Comparison of ENCODE assay signal across 30 cellular contexts in genomic region chr11:125200441-125200840, GRCh38. TPM values are rescaled to one million over a fixed set of nuclear protein-coding genes. Genes with fewer than 3 reads are reported as not detected.
"Had no signal": no experiment of that assay in that cellular context is flagged by ENCODE, and none has a peak within 500 bp of the region (broad histone marks: within the 10 kb centered on the region; RNA-seq: fewer than 3 reads in every experiment).

No MANE protein-coding gene starts in this region.

- H3K4me3 ChIP-seq: dorsolateral prefrontal cortex, esophagus muscularis mucosa, heart right ventricle, left lung, psoas muscle, skin epidermis, thoracic aorta, transverse colon, vagina had no signal

- ATAC-seq: foreskin keratinocyte; heart right ventricle; left cardiac atrium; left lung; naive thymus-derived CD4-positive, alpha-beta T cell; stimulated activated naive B cell treated with anti-CD40 and anti-IgM and Interleukin-4, amounts not matched to agents 10 μg/mL and 1 μg/mL and 100 μg/mL, for 72 hours had no signal

- H3K27ac Mint-ChIP-seq: naive thymus-derived CD4-positive, alpha-beta T cell; stimulated activated naive B cell treated with anti-CD40 and anti-IgM and Interleukin-4, amounts not matched to agents 10 μg/mL and 1 μg/mL and 100 μg/mL, for 72 hours; stimulated activated naive CD8-positive, alpha-beta T cell treated with anti-CD3 and anti-CD28 coated beads, Interleukin-15, Interleukin-2, amounts not matched to agents 100 ng/mL and 50 ng/mL, for 24 hours had no signal

- H3K36me3 Mint-ChIP-seq: naive thymus-derived CD4-positive, alpha-beta T cell; stimulated activated naive B cell treated with anti-CD40 and anti-IgM and Interleukin-4, amounts not matched to agents 10 μg/mL and 1 μg/mL and 100 μg/mL, for 72 hours had no signal

- H3K36me3 ChIP-seq: esophagus muscularis mucosa, heart right ventricle, left lung, neutrophil, thoracic aorta, transverse colon, vagina had no signal

- H3K4me3 Mint-ChIP-seq: endodermal cell; naive thymus-derived CD4-positive, alpha-beta T cell; stimulated activated naive B cell treated with anti-CD40 and anti-IgM and Interleukin-4, amounts not matched to agents 10 μg/mL and 1 μg/mL and 100 μg/mL, for 72 hours; stimulated activated naive CD8-positive, alpha-beta T cell treated with anti-CD3 and anti-CD28 coated beads, Interleukin-15, Interleukin-2, amounts not matched to agents 100 ng/mL and 50 ng/mL, for 24 hours had no signal

- H3K9me3 ChIP-seq: esophagus muscularis mucosa, heart right ventricle, left lung, neutrophil, psoas muscle, thoracic aorta, transverse colon, vagina had no signal

- H3K9me3 Mint-ChIP-seq: endodermal cell; stimulated activated naive B cell treated with anti-CD40 and anti-IgM and Interleukin-4, amounts not matched to agents 10 μg/mL and 1 μg/mL and 100 μg/mL, for 72 hours; stimulated activated naive CD8-positive, alpha-beta T cell treated with anti-CD3 and anti-CD28 coated beads, Interleukin-15, Interleukin-2, amounts not matched to agents 100 ng/mL and 50 ng/mL, for 24 hours had no signal

- H3K4me1 Mint-ChIP-seq: naive thymus-derived CD4-positive, alpha-beta T cell; stimulated activated naive B cell treated with anti-CD40 and anti-IgM and Interleukin-4, amounts not matched to agents 10 μg/mL and 1 μg/mL and 100 μg/mL, for 72 hours had no signal

- H3K4me1 ChIP-seq: foreskin keratinocyte, left lung, transverse colon, vagina had no signal

- DNase-seq: dorsolateral prefrontal cortex; effector CD4-positive, alpha-beta T cell; endodermal cell; foreskin keratinocyte; glutamatergic neuron; heart right ventricle; hippocampal formation; left cardiac atrium; left lung; mesenchymal stem cell; midbrain; naive thymus-derived CD4-positive, alpha-beta T cell; psoas muscle; right cardiac atrium; stimulated activated CD4-positive, alpha-beta T cell treated with anti-CD3 and anti-CD28 coated beads, Interleukin-15, amount 100 ng/mL, for 24 hours; stimulated activated CD4-positive, alpha-beta T cell treated with anti-CD3 and anti-CD28 coated beads, Interleukin-2, amount 100 ng/mL, for 48 hours; stimulated activated naive B cell treated with anti-CD40 and anti-IgM and Interleukin-4, amounts not matched to agents 10 μg/mL and 1 μg/mL and 100 μg/mL, for 72 hours; transverse colon had no signal

- FAIRE-seq: colon, endothelial cell of umbilical vein, islet of Langerhans had no signal

- H3K27me3 ChIP-seq: dorsolateral prefrontal cortex, esophagus muscularis mucosa, heart right ventricle, neutrophil, transverse colon, vagina had no signal

- H3K27ac ChIP-seq: esophagus muscularis mucosa, foreskin keratinocyte, heart right ventricle, left lung, neutrophil, psoas muscle, skin epidermis, thoracic aorta, transverse colon, vagina had no signal

RNA-seq across cellular contexts. Expression of gene PKNOX2, which starts 35.9 kb away (rescaled TPM):
- total RNA-seq: epithelial cell of proximal tubule; lung microvascular endothelial cell; naive thymus-derived CD4-positive, alpha-beta T cell; renal cortical epithelial cell had no signal
- polyA plus RNA-seq: naive thymus-derived CD4-positive, alpha-beta T cell had no signal
